Comparison of ENCODE assay signal across 1 cellular context in the genomic region with DNA sequence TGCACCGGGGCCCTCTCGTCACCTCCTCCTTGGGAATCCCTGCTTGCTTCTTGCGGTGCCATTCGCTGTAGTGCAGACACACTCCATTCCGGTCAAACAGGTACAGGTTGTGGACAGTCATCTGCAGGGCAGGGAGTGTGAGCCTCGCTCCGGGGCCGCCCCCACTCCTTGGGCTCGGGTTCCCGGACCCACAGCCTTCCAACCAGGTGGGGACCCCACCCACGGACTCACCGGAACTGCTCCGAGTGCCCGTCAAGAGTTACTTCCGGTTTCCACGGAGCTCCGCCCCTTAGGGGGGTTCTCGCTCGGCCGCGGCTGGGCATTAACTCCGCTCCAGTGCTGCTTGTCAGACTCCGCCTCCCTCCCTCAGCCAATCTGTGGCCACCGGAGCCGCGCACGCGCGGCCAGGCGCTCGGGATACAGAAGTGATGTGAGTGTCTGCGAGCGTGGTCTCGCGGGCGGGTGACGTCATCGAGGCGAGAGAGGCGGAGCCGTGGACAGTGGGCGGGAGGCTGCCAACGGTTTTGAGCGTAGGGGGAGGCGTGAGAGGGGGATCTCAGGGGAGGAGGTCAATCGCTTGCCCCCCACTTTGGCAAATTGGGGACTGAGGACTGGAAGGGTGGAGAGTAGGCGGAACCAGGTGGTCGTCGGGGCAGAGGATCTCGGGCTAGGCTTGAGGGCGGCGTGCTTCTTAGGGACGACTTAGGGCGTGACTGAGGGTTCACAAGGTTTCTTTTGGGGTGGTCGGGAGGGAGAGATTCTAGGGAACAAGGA.
TF ChIP-seq lines count a peak whose summit lies in the region.

TSS of gene CNTROB (plus strand) at position 498 of the 774 bp plus-strand sequence. CDS start 874 bp downstream, outside the sequence.
TSS of gene TRAPPC1 (minus strand) at position 238 of the 774 bp plus-strand sequence. CDS start at position 121, 117 bp downstream.

TF ChIP-seq in H1, 55 proteins besides CTCF, POLR2A, EP300 and RAD21 (continues in another document):
- TF ChIP-seq RXRA (IDR thresholded peaks at IDR 0.05; ENCODE audit: insufficient read depth, low read depth, low read length) (no peak), TBP (IDR thresholded peaks at IDR 0.05; ENCODE audit: low read depth, low read length) (no peak), POU5F1 (IDR thresholded peaks at IDR 0.05; ENCODE audit: low read depth, low read length) (no peak), CBX8 (IDR thresholded peaks at IDR 0.05; ENCODE audit: borderline replicate concordance, low read depth, low read length) (no peak), ATF3 (IDR thresholded peaks at IDR 0.05; ENCODE audit: insufficient read depth, low read depth, low read length) (no peak), BACH1 (IDR thresholded peaks at IDR 0.05; ENCODE audit: low read length) (peak; percentile 80; the same call in 1 of the 2 replicates), RBBP5 (IDR thresholded peaks at IDR 0.05; ENCODE audit: borderline replicate concordance, low read depth, low read length) (no peak), ASH2L (IDR thresholded peaks at IDR 0.05; ENCODE audit: low read length) (peak; percentile 65), RFX5 (IDR thresholded peaks at IDR 0.05; ENCODE audit: borderline replicate concordance, low read depth, low read length) (no peak), TEAD4 (IDR thresholded peaks at IDR 0.05; ENCODE audit: low read depth, low read length) (no peak), RNF2 (IDR thresholded peaks at IDR 0.05; ENCODE audit: borderline replicate concordance, low read depth, low read length, missing control alignments, poor library complexity, severe bottlenecking) (no peak), CBX5 (IDR thresholded peaks at IDR 0.05; ENCODE audit: low read depth, low read length) (no peak), KDM4A (IDR thresholded peaks at IDR 0.05; ENCODE audit: low read depth, low read length, severe bottlenecking) (peak; percentile 91), NANOG (IDR thresholded peaks at IDR 0.05; ENCODE audit: insufficient read depth, low read depth, low read length, poor library complexity, severe bottlenecking) (no peak), CEBPB (IDR thresholded peaks at IDR 0.05; ENCODE audit: low read depth, low read length) (peak; percentile 20; the same call in 1 of the 2 replicates), FOSL1 (IDR thresholded peaks at IDR 0.05; ENCODE audit: insufficient read depth, low read depth, low read length) (no peak), SIX5 (IDR thresholded peaks at IDR 0.05; ENCODE audit: low read depth, low read length) (no peak), TAF1 (IDR thresholded peaks at IDR 0.05; ENCODE audit: low read depth, low read length) (peak; percentile 18; the same call in 1 of the 2 replicates), CHD2 (IDR thresholded peaks at IDR 0.05; ENCODE audit: low read length) (peak; percentile 83), HDAC6 (IDR thresholded peaks at IDR 0.05; ENCODE audit: low read depth, low read length) (no peak), HDAC2 (IDR thresholded peaks at IDR 0.05; ENCODE audit: borderline replicate concordance in 1 of 2, low read depth in 2 of 2, low read length in 2 of 2) (0 out of 4 replicates have a peak, but pooled peaks of 1 of the 2 experiments have one; percentile 20), SRF (IDR thresholded peaks at IDR 0.05; ENCODE audit: low read depth, low read length) (no peak), CHD1 (IDR thresholded peaks at IDR 0.05; ENCODE audit: low read depth, low read length) (no peak), ZNF274 (IDR thresholded peaks at IDR 0.05; ENCODE audit: borderline replicate concordance, extremely low read depth, low read length) (no peak), SP4 (IDR thresholded peaks at IDR 0.05; ENCODE audit: low read length) (peak; percentile 13; the same call in 1 of the 2 replicates), SP2 (IDR thresholded peaks at IDR 0.05; ENCODE audit: low read length) (no peak), MAFK (IDR thresholded peaks at IDR 0.05; ENCODE audit: low read depth, low read length) (no peak), KDM5A (IDR thresholded peaks at IDR 0.05; ENCODE audit: low read length) (no peak; the same call in 1 of the 2 replicates), JUND (IDR thresholded peaks at IDR 0.05; ENCODE audit: low read length) (peak; percentile 99), YY1 (IDR thresholded peaks at IDR 0.05; ENCODE audit: low read depth, low read length) (no peak), KDM1A (IDR thresholded peaks at IDR 0.05; ENCODE audit: borderline replicate concordance, low read length) (no peak), USF2 (IDR thresholded peaks at IDR 0.05; ENCODE audit: low read length) (no peak), JUN (IDR thresholded peaks at IDR 0.05; ENCODE audit: low read depth, low read length) (peak; percentile 87), CTBP2 (IDR thresholded peaks at IDR 0.05; ENCODE audit: borderline replicate concordance, insufficient read depth, insufficient read length, low read length) (no peak), SAP30 (IDR thresholded peaks at IDR 0.05; ENCODE audit: insufficient read depth, insufficient replicate concordance, low read length) (peak; percentile 34), E2F6 (IDR thresholded peaks at IDR 0.05) (peak; percentile 32; the same call in 1 of the 2 replicates), GTF2F1 (IDR thresholded peaks at IDR 0.05; ENCODE audit: borderline replicate concordance, low read depth, low read length) (no peak), POLR2AphosphoS5 (IDR thresholded peaks at IDR 0.05; ENCODE audit: low read depth, low read length) (no peak; the same call in 1 of the 2 replicates), BRCA1 (IDR thresholded peaks at IDR 0.05; ENCODE audit: low read depth, low read length) (peak; percentile 65), PHF8 (conservative IDR thresholded peaks at IDR 0.05; ENCODE audit: low read depth, low read length) (peak; percentile 78), SP1 (IDR thresholded peaks at IDR 0.05; ENCODE audit: low read depth, low read length) (0 out of 2 replicates have a peak, but pooled peaks have one; percentile 2), BCL11A (IDR thresholded peaks at IDR 0.05; ENCODE audit: low read depth in 2 of 2, low read length in 2 of 2) (no peak), SIN3A (conservative IDR thresholded peaks at IDR 0.05 in 1 of 2, IDR thresholded peaks at IDR 0.05 in 1 of 2; ENCODE audit: low read depth in 1 of 2, low read length in 2 of 2) (peak in 1 of 2 experiments; percentile 56; a peak in 2 of 4 replicates), GABPA (IDR thresholded peaks at IDR 0.05; ENCODE audit: borderline replicate concordance, insufficient read depth, low read length) (peak; percentile 85; the same call in 1 of the 2 replicates), SUZ12 (IDR thresholded peaks at IDR 0.05; ENCODE audit: low read length) (no peak), NRF1 (IDR thresholded peaks at IDR 0.05; ENCODE audit: low read depth, low read length) (peak; percentile 89), CREB1 (IDR thresholded peaks at IDR 0.05) (peak; percentile 94), SIRT6 (IDR thresholded peaks at IDR 0.05; ENCODE audit: low read length) (no peak), TAF7 (optimal IDR thresholded peaks at IDR 0.05; ENCODE audit: borderline replicate concordance, low read depth, low read length) (peak; percentile 24), EGR1 (IDR thresholded peaks at IDR 0.05; ENCODE audit: borderline replicate concordance, low read depth, low read length) (0 out of 2 replicates have a peak, but pooled peaks have one; percentile 23)
- TF ChIP-seq, protein P1, sequence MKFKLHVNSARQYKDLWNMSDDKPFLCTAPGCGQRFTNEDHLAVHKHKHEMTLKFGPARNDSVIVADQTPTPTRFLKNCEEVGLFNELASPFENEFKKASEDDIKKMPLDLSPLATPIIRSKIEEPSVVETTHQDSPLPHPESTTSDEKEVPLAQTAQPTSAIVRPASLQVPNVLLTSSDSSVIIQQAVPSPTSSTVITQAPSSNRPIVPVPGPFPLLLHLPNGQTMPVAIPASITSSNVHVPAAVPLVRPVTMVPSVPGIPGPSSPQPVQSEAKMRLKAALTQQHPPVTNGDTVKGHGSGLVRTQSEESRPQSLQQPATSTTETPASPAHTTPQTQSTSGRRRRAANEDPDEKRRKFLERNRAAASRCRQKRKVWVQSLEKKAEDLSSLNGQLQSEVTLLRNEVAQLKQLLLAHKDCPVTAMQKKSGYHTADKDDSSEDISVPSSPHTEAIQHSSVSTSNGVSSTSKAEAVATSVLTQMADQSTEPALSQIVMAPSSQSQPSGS (IDR thresholded peaks at IDR 0.05; ENCODE audit: low read length), result peak; percentile 83; the same call in 1 of the 2 replicates
- TF ChIP-seq, protein P2, sequence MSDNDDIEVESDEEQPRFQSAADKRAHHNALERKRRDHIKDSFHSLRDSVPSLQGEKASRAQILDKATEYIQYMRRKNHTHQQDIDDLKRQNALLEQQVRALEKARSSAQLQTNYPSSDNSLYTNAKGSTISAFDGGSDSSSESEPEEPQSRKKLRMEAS (IDR thresholded peaks at IDR 0.05), result no peak
- TF ChIP-seq, protein P3, sequence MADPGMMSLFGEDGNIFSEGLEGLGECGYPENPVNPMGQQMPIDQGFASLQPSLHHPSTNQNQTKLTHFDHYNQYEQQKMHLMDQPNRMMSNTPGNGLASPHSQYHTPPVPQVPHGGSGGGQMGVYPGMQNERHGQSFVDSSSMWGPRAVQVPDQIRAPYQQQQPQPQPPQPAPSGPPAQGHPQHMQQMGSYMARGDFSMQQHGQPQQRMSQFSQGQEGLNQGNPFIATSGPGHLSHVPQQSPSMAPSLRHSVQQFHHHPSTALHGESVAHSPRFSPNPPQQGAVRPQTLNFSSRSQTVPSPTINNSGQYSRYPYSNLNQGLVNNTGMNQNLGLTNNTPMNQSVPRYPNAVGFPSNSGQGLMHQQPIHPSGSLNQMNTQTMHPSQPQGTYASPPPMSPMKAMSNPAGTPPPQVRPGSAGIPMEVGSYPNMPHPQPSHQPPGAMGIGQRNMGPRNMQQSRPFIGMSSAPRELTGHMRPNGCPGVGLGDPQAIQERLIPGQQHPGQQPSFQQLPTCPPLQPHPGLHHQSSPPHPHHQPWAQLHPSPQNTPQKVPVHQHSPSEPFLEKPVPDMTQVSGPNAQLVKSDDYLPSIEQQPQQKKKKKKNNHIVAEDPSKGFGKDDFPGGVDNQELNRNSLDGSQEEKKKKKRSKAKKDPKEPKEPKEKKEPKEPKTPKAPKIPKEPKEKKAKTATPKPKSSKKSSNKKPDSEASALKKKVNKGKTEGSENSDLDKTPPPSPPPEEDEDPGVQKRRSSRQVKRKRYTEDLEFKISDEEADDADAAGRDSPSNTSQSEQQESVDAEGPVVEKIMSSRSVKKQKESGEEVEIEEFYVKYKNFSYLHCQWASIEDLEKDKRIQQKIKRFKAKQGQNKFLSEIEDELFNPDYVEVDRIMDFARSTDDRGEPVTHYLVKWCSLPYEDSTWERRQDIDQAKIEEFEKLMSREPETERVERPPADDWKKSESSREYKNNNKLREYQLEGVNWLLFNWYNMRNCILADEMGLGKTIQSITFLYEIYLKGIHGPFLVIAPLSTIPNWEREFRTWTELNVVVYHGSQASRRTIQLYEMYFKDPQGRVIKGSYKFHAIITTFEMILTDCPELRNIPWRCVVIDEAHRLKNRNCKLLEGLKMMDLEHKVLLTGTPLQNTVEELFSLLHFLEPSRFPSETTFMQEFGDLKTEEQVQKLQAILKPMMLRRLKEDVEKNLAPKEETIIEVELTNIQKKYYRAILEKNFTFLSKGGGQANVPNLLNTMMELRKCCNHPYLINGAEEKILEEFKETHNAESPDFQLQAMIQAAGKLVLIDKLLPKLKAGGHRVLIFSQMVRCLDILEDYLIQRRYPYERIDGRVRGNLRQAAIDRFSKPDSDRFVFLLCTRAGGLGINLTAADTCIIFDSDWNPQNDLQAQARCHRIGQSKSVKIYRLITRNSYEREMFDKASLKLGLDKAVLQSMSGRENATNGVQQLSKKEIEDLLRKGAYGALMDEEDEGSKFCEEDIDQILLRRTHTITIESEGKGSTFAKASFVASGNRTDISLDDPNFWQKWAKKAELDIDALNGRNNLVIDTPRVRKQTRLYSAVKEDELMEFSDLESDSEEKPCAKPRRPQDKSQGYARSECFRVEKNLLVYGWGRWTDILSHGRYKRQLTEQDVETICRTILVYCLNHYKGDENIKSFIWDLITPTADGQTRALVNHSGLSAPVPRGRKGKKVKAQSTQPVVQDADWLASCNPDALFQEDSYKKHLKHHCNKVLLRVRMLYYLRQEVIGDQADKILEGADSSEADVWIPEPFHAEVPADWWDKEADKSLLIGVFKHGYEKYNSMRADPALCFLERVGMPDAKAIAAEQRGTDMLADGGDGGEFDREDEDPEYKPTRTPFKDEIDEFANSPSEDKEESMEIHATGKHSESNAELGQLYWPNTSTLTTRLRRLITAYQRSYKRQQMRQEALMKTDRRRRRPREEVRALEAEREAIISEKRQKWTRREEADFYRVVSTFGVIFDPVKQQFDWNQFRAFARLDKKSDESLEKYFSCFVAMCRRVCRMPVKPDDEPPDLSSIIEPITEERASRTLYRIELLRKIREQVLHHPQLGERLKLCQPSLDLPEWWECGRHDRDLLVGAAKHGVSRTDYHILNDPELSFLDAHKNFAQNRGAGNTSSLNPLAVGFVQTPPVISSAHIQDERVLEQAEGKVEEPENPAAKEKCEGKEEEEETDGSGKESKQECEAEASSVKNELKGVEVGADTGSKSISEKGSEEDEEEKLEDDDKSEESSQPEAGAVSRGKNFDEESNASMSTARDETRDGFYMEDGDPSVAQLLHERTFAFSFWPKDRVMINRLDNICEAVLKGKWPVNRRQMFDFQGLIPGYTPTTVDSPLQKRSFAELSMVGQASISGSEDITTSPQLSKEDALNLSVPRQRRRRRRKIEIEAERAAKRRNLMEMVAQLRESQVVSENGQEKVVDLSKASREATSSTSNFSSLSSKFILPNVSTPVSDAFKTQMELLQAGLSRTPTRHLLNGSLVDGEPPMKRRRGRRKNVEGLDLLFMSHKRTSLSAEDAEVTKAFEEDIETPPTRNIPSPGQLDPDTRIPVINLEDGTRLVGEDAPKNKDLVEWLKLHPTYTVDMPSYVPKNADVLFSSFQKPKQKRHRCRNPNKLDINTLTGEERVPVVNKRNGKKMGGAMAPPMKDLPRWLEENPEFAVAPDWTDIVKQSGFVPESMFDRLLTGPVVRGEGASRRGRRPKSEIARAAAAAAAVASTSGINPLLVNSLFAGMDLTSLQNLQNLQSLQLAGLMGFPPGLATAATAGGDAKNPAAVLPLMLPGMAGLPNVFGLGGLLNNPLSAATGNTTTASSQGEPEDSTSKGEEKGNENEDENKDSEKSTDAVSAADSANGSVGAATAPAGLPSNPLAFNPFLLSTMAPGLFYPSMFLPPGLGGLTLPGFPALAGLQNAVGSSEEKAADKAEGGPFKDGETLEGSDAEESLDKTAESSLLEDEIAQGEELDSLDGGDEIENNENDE (IDR thresholded peaks at IDR 0.05; ENCODE audit: insufficient replicate concordance, low read length), result no peak
